ENCODE assay signal across 1 cellular context in the genomic region with DNA sequence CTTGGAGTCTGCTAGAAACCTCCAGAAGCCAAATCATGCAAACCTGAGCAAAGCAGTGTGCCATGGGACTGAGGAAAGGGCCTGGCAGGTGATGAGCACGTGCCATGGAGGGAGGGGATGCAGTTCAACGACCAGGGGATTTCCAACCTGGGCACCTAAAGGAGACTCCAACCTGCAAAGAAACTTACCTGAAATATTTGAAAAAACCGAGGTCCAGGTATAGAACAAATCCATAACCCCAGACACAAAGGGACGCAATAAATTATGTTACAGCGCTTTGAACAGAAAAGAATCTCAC.
TF ChIP-seq lines count a peak whose summit lies in the region.

No MANE protein-coding gene starts in this region.

TF ChIP-seq in H1, 55 proteins besides CTCF, POLR2A, EP300 and RAD21:
- TF ChIP-seq EZH2 (IDR thresholded peaks at IDR 0.05; ENCODE audit: low read depth, low read length, severe bottlenecking) (no peak), CBX5 (IDR thresholded peaks at IDR 0.05; ENCODE audit: low read depth, low read length) (no peak), NRF1 (IDR thresholded peaks at IDR 0.05; ENCODE audit: low read depth, low read length) (no peak), SIX5 (IDR thresholded peaks at IDR 0.05; ENCODE audit: low read depth, low read length) (no peak), CTBP2 (IDR thresholded peaks at IDR 0.05; ENCODE audit: borderline replicate concordance, insufficient read depth, insufficient read length, low read length) (no peak), KDM1A (IDR thresholded peaks at IDR 0.05; ENCODE audit: borderline replicate concordance, low read length) (no peak), TBP (IDR thresholded peaks at IDR 0.05; ENCODE audit: low read depth, low read length) (no peak), POU5F1 (IDR thresholded peaks at IDR 0.05; ENCODE audit: low read depth, low read length) (no peak), TAF7 (optimal IDR thresholded peaks at IDR 0.05; ENCODE audit: borderline replicate concordance, low read depth, low read length) (no peak)
- TF ChIP-seq, protein P1, sequence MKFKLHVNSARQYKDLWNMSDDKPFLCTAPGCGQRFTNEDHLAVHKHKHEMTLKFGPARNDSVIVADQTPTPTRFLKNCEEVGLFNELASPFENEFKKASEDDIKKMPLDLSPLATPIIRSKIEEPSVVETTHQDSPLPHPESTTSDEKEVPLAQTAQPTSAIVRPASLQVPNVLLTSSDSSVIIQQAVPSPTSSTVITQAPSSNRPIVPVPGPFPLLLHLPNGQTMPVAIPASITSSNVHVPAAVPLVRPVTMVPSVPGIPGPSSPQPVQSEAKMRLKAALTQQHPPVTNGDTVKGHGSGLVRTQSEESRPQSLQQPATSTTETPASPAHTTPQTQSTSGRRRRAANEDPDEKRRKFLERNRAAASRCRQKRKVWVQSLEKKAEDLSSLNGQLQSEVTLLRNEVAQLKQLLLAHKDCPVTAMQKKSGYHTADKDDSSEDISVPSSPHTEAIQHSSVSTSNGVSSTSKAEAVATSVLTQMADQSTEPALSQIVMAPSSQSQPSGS (IDR thresholded peaks at IDR 0.05; ENCODE audit: low read length), result no peak
- TF ChIP-seq, protein P2, sequence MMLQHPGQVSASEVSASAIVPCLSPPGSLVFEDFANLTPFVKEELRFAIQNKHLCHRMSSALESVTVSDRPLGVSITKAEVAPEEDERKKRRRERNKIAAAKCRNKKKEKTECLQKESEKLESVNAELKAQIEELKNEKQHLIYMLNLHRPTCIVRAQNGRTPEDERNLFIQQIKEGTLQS (IDR thresholded peaks at IDR 0.05; ENCODE audit: insufficient read depth, low read depth, low read length), result no peak
TF ChIP-seq in H1: peak in this region for 0.
